In the genomic region with DNA sequence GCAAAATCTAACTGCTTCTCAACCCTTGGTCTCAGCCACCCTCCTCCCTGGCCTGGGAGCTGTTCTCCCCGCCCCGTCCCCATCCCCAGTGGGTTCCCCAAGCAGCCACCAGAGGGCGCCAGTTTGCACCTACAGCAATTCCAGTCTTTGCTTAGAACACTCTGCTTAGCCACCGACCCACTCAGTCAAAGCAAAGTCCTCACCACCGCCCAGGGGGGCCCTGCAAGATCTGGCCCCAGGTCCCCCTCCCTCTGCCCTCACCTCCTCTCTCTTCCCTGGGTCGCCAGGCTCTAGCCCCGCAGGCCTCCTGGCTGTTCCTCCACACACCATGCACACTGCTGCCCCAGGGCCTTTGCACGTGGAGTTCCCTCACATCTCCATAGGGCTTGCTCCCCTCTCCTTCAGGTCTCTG, we compare ENCODE assay signal across 9 cellular contexts. TPM values are rescaled to one million over a fixed set of nuclear protein-coding genes. Genes with fewer than 3 reads are reported as not detected.
DNase-seq lines count a peak whose midpoint lies in the region; ATAC-seq and TF ChIP-seq lines count a peak whose summit lies in the region.
"Had no signal": no experiment of that assay in that cellular context is flagged by ENCODE, and none has a peak within 500 bp of the region (broad histone marks: within the 10 kb centered on the region; RNA-seq: fewer than 3 reads in every experiment).

No MANE protein-coding gene starts in this region.

- H3K27ac Mint-ChIP-seq in activated naive CD8-positive, alpha-beta T cell treated with anti-CD3 and anti-CD28 coated beads, Interleukin-2, amount 10 ng/mL, durations not matched to agents 7 days and 5 days = no peak overlapping the region

- peaks cover 8% of the 10 kb centered on the region for H3K4me1 Mint-ChIP-seq in activated naive CD8-positive, alpha-beta T cell treated with anti-CD3 and anti-CD28 coated beads, Interleukin-2, amount 10 ng/mL, durations not matched to agents 7 days and 5 days

- H3K79me2 ChIP-seq in SU-DHL-6 (ENCODE audit: insufficient read depth, low read length) = no peaks in the 10 kb centered on the region

- H3K27me3 Mint-ChIP-seq in activated naive CD8-positive, alpha-beta T cell treated with anti-CD3 and anti-CD28 coated beads, Interleukin-2, amount 10 ng/mL, durations not matched to agents 7 days and 5 days = no peaks in the 10 kb centered on the region

- H3K4me1 ChIP-seq in spleen = peaks cover 0 to 3% (median 0%) of the 10 kb centered on the region in 6 donors

- H3F3A ChIP-seq in SU-DHL-6 (ENCODE audit: insufficient read depth) = no peaks in the 10 kb centered on the region

- 41 to 52% (median 45%) methylated on average over 8 of the region's 8 CpGs for WGBS in spleen, 5 donors

- no peak overlapping the region for H3K27ac ChIP-seq in SU-DHL-6 (ENCODE audit: low read depth, low read length)
- no peak overlapping the region for H3K27ac ChIP-seq in spleen

- no peak overlapping the region for H3K4me3 Mint-ChIP-seq in activated naive CD8-positive, alpha-beta T cell treated with anti-CD3 and anti-CD28 coated beads, Interleukin-2, amount 10 ng/mL, durations not matched to agents 7 days and 5 days

- H3K4me3 ChIP-seq in SU-DHL-6 (ENCODE audit: insufficient read depth, low read length, poor library complexity, severe bottlenecking) = no peak overlapping the region
- no peak overlapping the region for H3K4me3 ChIP-seq in spleen

- H3K4me2 ChIP-seq in SU-DHL-6 (ENCODE audit: low read depth, low read length, poor library complexity, severe bottlenecking) = no peak overlapping the region

- no peaks in the 10 kb centered on the region for H3K9me3 Mint-ChIP-seq in activated naive CD8-positive, alpha-beta T cell treated with anti-CD3 and anti-CD28 coated beads, Interleukin-2, amount 10 ng/mL, durations not matched to agents 7 days and 5 days

- no peaks in the 10 kb centered on the region for H3K9me3 ChIP-seq in SU-DHL-6 (ENCODE audit: insufficient read depth, low read length)
- H3K9me3 ChIP-seq in spleen = no peaks in the 10 kb centered on the region

- H3K36me3 Mint-ChIP-seq in activated naive CD8-positive, alpha-beta T cell treated with anti-CD3 and anti-CD28 coated beads, Interleukin-2, amount 10 ng/mL, durations not matched to agents 7 days and 5 days = peaks cover 2% of the 10 kb centered on the region

- peak; percentile 93 for TF ChIP-seq CTCF in SU-DHL-6 (IDR thresholded peaks at IDR 0.05; ENCODE audit: insufficient read depth, low read length, poor library complexity, severe bottlenecking)
- peak; percentile 62 to 95 (median 86) for TF ChIP-seq CTCF in spleen (IDR thresholded peaks at IDR 0.05 in 8 of 11, conservative IDR thresholded peaks at IDR 0.05 in 3 of 11)

- intact Hi-C loops in left ventricle myocardium superior (cut with micrococcal nuclease) (no loop called here), spleen (cut with DNase I; ENCODE audit: low total_unique reads) (no loop called here)

- H3K9me2 ChIP-seq in SU-DHL-6 (replicated peaks; ENCODE audit: insufficient read depth, low read length) = no peaks in the 10 kb centered on the region

- H3K27me3 ChIP-seq in SU-DHL-6 (ENCODE audit: low read length) (no peaks in the 10 kb centered on the region), spleen (replicated peaks in 1 of 7) (no peaks in the 10 kb centered on the region)

- H3K9ac ChIP-seq in SU-DHL-6 (ENCODE audit: low read length) = no peak overlapping the region

- no peak for TF ChIP-seq POLR2A in spleen (IDR thresholded peaks at IDR 0.05)

- DNase-seq in DMS 273 treated with DMSO at 0.1 percent for 48 hours (lab: John Stamatoyannopoulos, UW) = peak; percentile 80
- peak; percentile 20 for DNase-seq in KG1 (lab: John Stamatoyannopoulos, UW)
- peak; percentile 85 for DNase-seq in activated naive CD8-positive, alpha-beta T cell treated with anti-CD3 and anti-CD28 coated beads, Interleukin-2, amount 10 ng/mL, durations not matched to agents 7 days and 5 days
- DNase-seq in left ventricle myocardium superior = peak; percentile 79
- DNase-seq in spleen = peak; percentile 93
- DNase-seq in T1000 (lab: John Stamatoyannopoulos, UW) = no peak

- H3K36me3 ChIP-seq in SU-DHL-6 (ENCODE audit: low read length) (no peaks in the 10 kb centered on the region), spleen (peaks cover 0 to 8% (median 0%) of the 10 kb centered on the region in 6 donors)

- POLR2A ChIA-PET in activated naive CD8-positive, alpha-beta T cell treated with anti-CD3 and anti-CD28 coated beads, Interleukin-2, amount 10 ng/mL, durations not matched to agents 7 days and 5 days (lab: Charles Lee) = no interaction called here

- peak; percentile 88 for ATAC-seq in activated naive CD8-positive, alpha-beta T cell treated with anti-CD3 and anti-CD28 coated beads, Interleukin-2, amount 10 ng/mL, durations not matched to agents 7 days and 5 days (ENCODE audit: low read depth)
- ATAC-seq in left ventricle myocardium superior (peak; percentile 75), GM21528 (IDR thresholded peaks at IDR 0.05; ENCODE audit: low FRiP score, unreplicated experiment) (no peak)

- H2AFZ ChIP-seq in SU-DHL-6 (ENCODE audit: low read depth, low read length, severe bottlenecking) = no peak overlapping the region

- no peaks in the 10 kb centered on the region for H4K20me1 ChIP-seq in SU-DHL-6 (ENCODE audit: low read depth, low read length)

RNA-seq across cellular contexts. Expression of a gene that starts 12.4 kb away (rescaled TPM):
- total RNA-seq in activated naive CD8-positive, alpha-beta T cell treated with anti-CD3 and anti-CD28 coated beads, Interleukin-2, amount 10 ng/mL, durations not matched to agents 7 days and 5 days = 10 to 100 TPM; 24.8 to 26.1 TPM
- total RNA-seq in left ventricle myocardium superior (110 TPM), spleen (10 to 100 TPM in 4 of 7 donors, 1 to 10 TPM in 3; 8.7 to 14.8 (median 12.5) TPM)
- polyA plus RNA-seq in spleen = 1 to 10 TPM; 5.8 to 7.7 (median 7.0) TPM

RNA-seq across cellular contexts. Expression of a gene that starts 12.8 kb away (rescaled TPM):
- under 1 TPM in 1 of 2 experiments, not detected in 1; 0.30 TPM for total RNA-seq in activated naive CD8-positive, alpha-beta T cell treated with anti-CD3 and anti-CD28 coated beads, Interleukin-2, amount 10 ng/mL, durations not matched to agents 7 days and 5 days
- not detected for total RNA-seq in left ventricle myocardium superior
- not detected for total RNA-seq in spleen
- polyA plus RNA-seq in spleen = under 1 TPM in 1 of 3 donors, not detected in 2; 0.09 TPM
- total RNA-seq: T-helper 2 cell treated with Interferon-gamma antibody and Interleukin-4, amounts not matched to agents 100 ng/mL and 5 ng/mL, for 36 hours had no signal

RNA-seq across cellular contexts. Expression of a gene that starts 26.0 kb away (rescaled TPM):
- 100 to 1,000 TPM; 285 to 303 TPM for total RNA-seq in activated naive CD8-positive, alpha-beta T cell treated with anti-CD3 and anti-CD28 coated beads, Interleukin-2, amount 10 ng/mL, durations not matched to agents 7 days and 5 days
- 33.8 TPM for total RNA-seq in left ventricle myocardium superior
- 10 to 100 TPM; 33.2 to 95.8 (median 73.2) TPM for total RNA-seq in spleen
- 100 to 1,000 TPM in 2 of 3 donors, 10 to 100 TPM in 1; 89.5 to 149 (median 122) TPM for polyA plus RNA-seq in spleen

RNA-seq across cellular contexts. Expression of a gene that starts 40.0 kb away (rescaled TPM):
- total RNA-seq in activated naive CD8-positive, alpha-beta T cell treated with anti-CD3 and anti-CD28 coated beads, Interleukin-2, amount 10 ng/mL, durations not matched to agents 7 days and 5 days = 10 to 100 TPM; 75.8 to 75.9 TPM
- total RNA-seq in left ventricle myocardium superior = 79.4 TPM
- total RNA-seq in spleen = 10 to 100 TPM; 61.7 to 95.9 (median 76.2) TPM
- polyA plus RNA-seq in spleen = 10 to 100 TPM; 36.2 to 55.9 (median 45.0) TPM

RNA-seq across cellular contexts. Expression of a gene that starts 42.1 kb away (rescaled TPM):
- total RNA-seq in activated naive CD8-positive, alpha-beta T cell treated with anti-CD3 and anti-CD28 coated beads, Interleukin-2, amount 10 ng/mL, durations not matched to agents 7 days and 5 days = under 1 TPM; 0.14 to 0.17 TPM
- total RNA-seq in left ventricle myocardium superior = 0.17 TPM
- 1 to 10 TPM in 1 of 7 donors, under 1 TPM in 6; 0.28 to 1.2 (median 0.77) TPM for total RNA-seq in spleen
- under 1 TPM; 0.07 to 0.10 (median 0.09) TPM for polyA plus RNA-seq in spleen
